In the genomic region with DNA sequence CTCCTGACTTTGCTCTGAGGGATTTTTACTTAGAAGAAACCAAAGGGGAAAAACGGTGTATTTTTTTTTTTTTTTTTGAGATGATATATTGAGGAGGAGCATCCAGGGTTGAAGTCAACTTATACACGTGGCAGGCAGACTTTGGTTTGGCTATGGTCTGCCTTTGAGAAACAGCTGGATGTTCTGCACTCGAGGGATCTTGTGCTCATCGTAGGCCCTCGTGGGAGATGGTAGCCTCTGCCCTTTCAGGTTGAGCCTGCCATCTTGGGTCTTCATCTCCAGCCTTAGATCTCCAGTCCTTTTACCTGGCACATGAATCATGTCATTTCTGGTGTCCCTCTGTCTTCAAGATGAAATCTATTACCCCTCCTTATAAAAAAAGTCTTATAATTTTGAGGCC, we compare ENCODE assay signal across 11 cellular contexts.
DNase-seq lines count a peak whose midpoint lies in the region; TF ChIP-seq lines count a peak whose summit lies in the region.
"Had no signal": no experiment of that assay in that cellular context is flagged by ENCODE, and none has a peak within 500 bp of the region (broad histone marks: within the 10 kb centered on the region; RNA-seq: fewer than 3 reads in every experiment).

No MANE protein-coding gene starts in this region.

- no peak overlapping the region for H3K4me3 ChIP-seq in GM23248
- no peak overlapping the region for H3K4me3 ChIP-seq in fibroblast of mammary gland (ENCODE audit: control insufficient read depth, low read depth, low read length)
- H3K4me3 ChIP-seq: HAP-1, PC-9 had no signal

- H3K4me3 Mint-ChIP-seq in osteocyte (ENCODE audit: unreplicated experiment), result no peak overlapping the region

- no peak for DNase-seq in GM23248
- DNase-seq in RWPE1 (ENCODE audit: low spot score), result no peak
- peak; percentile 67 for DNase-seq in fibroblast of mammary gland (ENCODE audit: low read depth)
- DNase-seq in osteocyte (ENCODE audit: extremely low spot score, unreplicated experiment), result no peak
- no peak for DNase-seq in Ammon's horn (ENCODE audit: low spot score)
- DNase-seq in DMS53 treated with DMSO at 0.1 percent for 48 hours (lab: John Stamatoyannopoulos, UW; ENCODE audit: unreplicated experiment), result no peak
- DNase-seq in DMS 273 treated with DMSO at 0.1 percent for 48 hours (lab: John Stamatoyannopoulos, UW), result no peak

- H3K9me3 Mint-ChIP-seq in osteocyte (ENCODE audit: unreplicated experiment), result no peaks in the 10 kb centered on the region

- no peak for TF ChIP-seq CTCF in RWPE1 (conservative IDR thresholded peaks at IDR 0.05; ENCODE audit: low read depth)
- TF ChIP-seq CTCF in fibroblast of mammary gland (conservative IDR thresholded peaks at IDR 0.05; ENCODE audit: control insufficient read depth, insufficient read depth, low read depth, low read length), result no peak
- no peak for TF ChIP-seq CTCF in osteocyte (IDR thresholded peaks at IDR 0.05)

- H3K9me3 ChIP-seq in GM23248 (ENCODE audit: low read depth), result no peaks in the 10 kb centered on the region
- H3K9me3 ChIP-seq: Caco-2, HAP-1 had no signal

- H3K4me1 ChIP-seq in GM23248 (ENCODE audit: insufficient read depth), result peaks cover 44% of the 10 kb centered on the region
- H3K4me1 ChIP-seq: HAP-1 had no signal

- in situ Hi-C loops in GM23248 (cut with MboI), result loop anchor here (10.0 kb wide), 3 partner anchors 221 to 511 kb away; no protein-coding TSS in a partner anchor

- no peaks in the 10 kb centered on the region for H4K20me1 ChIP-seq in GM23248 (ENCODE audit: insufficient read depth)

- H3K36me3 ChIP-seq in GM23248 (ENCODE audit: low read depth), result no peaks in the 10 kb centered on the region
- H3K36me3 ChIP-seq: HAP-1 had no signal

- WGBS in GM23248 (ENCODE audit: low coverage in 1 of 2, low lambda C conversion rate in 2 of 2, missing lambda C conversion rate in 2 of 2), 2 experiments, result 94 to 95% methylated on average over 5 of the region's 5 CpGs

- peaks cover 8% of the 10 kb centered on the region for H3K36me3 Mint-ChIP-seq in osteocyte (ENCODE audit: unreplicated experiment)

- H3K9me2 ChIP-seq in GM23248 (ENCODE audit: insufficient read depth), result no peaks in the 10 kb centered on the region

- H3K27ac ChIP-seq in GM23248 (peak overlapping the region; percentile 45), RWPE1 (peak overlapping the region; percentile 33; the same call in 1 of the 2 replicates)
- H3K27ac ChIP-seq: HL-60, PC-9 had no signal

- H3K79me2 ChIP-seq in GM23248 (ENCODE audit: insufficient read depth), result no peaks in the 10 kb centered on the region

- peak overlapping the region; percentile 37 for H3K4me2 ChIP-seq in GM23248 (ENCODE audit: unreplicated experiment)
- H3K4me2 ChIP-seq: PC-9 had no signal

- POLR2A ChIA-PET in RWPE1 (lab: Yijun Ruan, JAX; ENCODE audit: low non-redundant PET), result no interaction called here

- H3K27ac Mint-ChIP-seq in osteocyte (ENCODE audit: unreplicated experiment), result peak overlapping the region; percentile 70

- peaks cover 28% of the 10 kb centered on the region for H3K4me1 Mint-ChIP-seq in osteocyte (ENCODE audit: unreplicated experiment)

- CTCF ChIA-PET in RWPE1 (lab: Yijun Ruan, JAX), result interaction anchor here (0.6 to 2.1 kb wide), 7 partner anchors 34 to 1051 kb away, joined by 3 to 22 read pairs (median 4); a partner anchor contains a TSS

- no peaks in the 10 kb centered on the region for H3K27me3 ChIP-seq in GM23248 (replicated peaks; ENCODE audit: insufficient read depth)

- H3K27me3 Mint-ChIP-seq in osteocyte (ENCODE audit: unreplicated experiment), result no peaks in the 10 kb centered on the region

- H3F3A ChIP-seq in GM23248 (ENCODE audit: insufficient read depth), result peaks cover 31% of the 10 kb centered on the region

- no peak overlapping the region for H2AFZ ChIP-seq in GM23248
- H2AFZ ChIP-seq: PC-9 had no signal

- H3K9ac ChIP-seq in GM23248, result no peak overlapping the region
